ENCODE assay signal across 1 cellular context in genomic region chr3:124814620-124815421, GRCh38.
A peak's percentile ranks its signal among the peaks of the same experiment; 100 is the strongest.
TF ChIP-seq lines count a peak whose summit lies in the region.

No MANE protein-coding gene starts in this region.

TF ChIP-seq in HepG2, 621 proteins besides CTCF, POLR2A, EP300 and RAD21 (continued from another document and continues in another):
- TF ChIP-seq ZNF670 (CRISPR knock-in tag; IDR thresholded peaks at IDR 0.05; ENCODE audit: borderline replicate concordance): peak; percentile 55; the same call in 1 of the 2 replicates
- peak; percentile 43; the same call in 1 of the 2 replicates for TF ChIP-seq ARID4A (CRISPR knock-in tag; IDR thresholded peaks at IDR 0.05; ENCODE audit: borderline replicate concordance)
- peak; percentile 59; the same call in 1 of the 2 replicates for TF ChIP-seq ZBTB25 (CRISPR knock-in tag; IDR thresholded peaks at IDR 0.05)
- TF ChIP-seq TBX3 (IDR thresholded peaks at IDR 0.05; ENCODE audit: borderline replicate concordance): peak; percentile 41; the same call in 1 of the 2 replicates
- no peak for TF ChIP-seq FOXP1 (IDR thresholded peaks at IDR 0.05)
- peak; percentile 82 for TF ChIP-seq FOXP1 (CRISPR knock-in tag; IDR thresholded peaks at IDR 0.05)
- no peak for TF ChIP-seq ZFP36L2 (CRISPR knock-in tag; IDR thresholded peaks at IDR 0.05)
- 0 out of 2 replicates have a peak, but pooled peaks have one; percentile 32 for TF ChIP-seq SMAD1 (CRISPR knock-in tag; IDR thresholded peaks at IDR 0.05; ENCODE audit: borderline replicate concordance, low read depth)
- no peak for TF ChIP-seq SKIL (CRISPR knock-in tag; IDR thresholded peaks at IDR 0.05; ENCODE audit: borderline replicate concordance)
- TF ChIP-seq NR2C2 (CRISPR knock-in tag; IDR thresholded peaks at IDR 0.05; ENCODE audit: borderline replicate concordance): peak; percentile 47; the same call in 1 of the 2 replicates
- TF ChIP-seq ZNF773 (CRISPR knock-in tag; IDR thresholded peaks at IDR 0.05; ENCODE audit: borderline replicate concordance): no peak
- TF ChIP-seq, protein P1, sequence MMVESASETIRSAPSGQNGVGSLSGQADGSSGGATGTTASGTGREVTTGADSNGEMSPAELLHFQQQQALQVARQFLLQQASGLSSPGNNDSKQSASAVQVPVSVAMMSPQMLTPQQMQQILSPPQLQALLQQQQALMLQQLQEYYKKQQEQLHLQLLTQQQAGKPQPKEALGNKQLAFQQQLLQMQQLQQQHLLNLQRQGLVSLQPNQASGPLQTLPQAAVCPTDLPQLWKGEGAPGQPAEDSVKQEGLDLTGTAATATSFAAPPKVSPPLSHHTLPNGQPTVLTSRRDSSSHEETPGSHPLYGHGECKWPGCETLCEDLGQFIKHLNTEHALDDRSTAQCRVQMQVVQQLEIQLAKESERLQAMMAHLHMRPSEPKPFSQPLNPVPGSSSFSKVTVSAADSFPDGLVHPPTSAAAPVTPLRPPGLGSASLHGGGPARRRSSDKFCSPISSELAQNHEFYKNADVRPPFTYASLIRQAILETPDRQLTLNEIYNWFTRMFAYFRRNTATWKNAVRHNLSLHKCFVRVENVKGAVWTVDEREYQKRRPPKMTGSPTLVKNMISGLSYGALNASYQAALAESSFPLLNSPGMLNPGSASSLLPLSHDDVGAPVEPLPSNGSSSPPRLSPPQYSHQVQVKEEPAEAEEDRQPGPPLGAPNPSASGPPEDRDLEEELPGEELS (CRISPR knock-in tag; IDR thresholded peaks at IDR 0.05): peak; percentile 49; the same call in 1 of the 2 replicates
- no peak for TF ChIP-seq NBN (conservative IDR thresholded peaks at IDR 0.05)
- TF ChIP-seq ZNF605 (CRISPR knock-in tag; IDR thresholded peaks at IDR 0.05): 0 out of 2 replicates have a peak, but pooled peaks have one; percentile 34
- peak; percentile 76; the same call in 1 of the 2 replicates for TF ChIP-seq FOXK1 (CRISPR knock-in tag; IDR thresholded peaks at IDR 0.05; ENCODE audit: borderline replicate concordance, low read depth)
- TF ChIP-seq TP53 (CRISPR knock-in tag; conservative IDR thresholded peaks at IDR 0.05): 0 out of 2 replicates have a peak, but pooled peaks have one; percentile 28
- TF ChIP-seq, protein P2, sequence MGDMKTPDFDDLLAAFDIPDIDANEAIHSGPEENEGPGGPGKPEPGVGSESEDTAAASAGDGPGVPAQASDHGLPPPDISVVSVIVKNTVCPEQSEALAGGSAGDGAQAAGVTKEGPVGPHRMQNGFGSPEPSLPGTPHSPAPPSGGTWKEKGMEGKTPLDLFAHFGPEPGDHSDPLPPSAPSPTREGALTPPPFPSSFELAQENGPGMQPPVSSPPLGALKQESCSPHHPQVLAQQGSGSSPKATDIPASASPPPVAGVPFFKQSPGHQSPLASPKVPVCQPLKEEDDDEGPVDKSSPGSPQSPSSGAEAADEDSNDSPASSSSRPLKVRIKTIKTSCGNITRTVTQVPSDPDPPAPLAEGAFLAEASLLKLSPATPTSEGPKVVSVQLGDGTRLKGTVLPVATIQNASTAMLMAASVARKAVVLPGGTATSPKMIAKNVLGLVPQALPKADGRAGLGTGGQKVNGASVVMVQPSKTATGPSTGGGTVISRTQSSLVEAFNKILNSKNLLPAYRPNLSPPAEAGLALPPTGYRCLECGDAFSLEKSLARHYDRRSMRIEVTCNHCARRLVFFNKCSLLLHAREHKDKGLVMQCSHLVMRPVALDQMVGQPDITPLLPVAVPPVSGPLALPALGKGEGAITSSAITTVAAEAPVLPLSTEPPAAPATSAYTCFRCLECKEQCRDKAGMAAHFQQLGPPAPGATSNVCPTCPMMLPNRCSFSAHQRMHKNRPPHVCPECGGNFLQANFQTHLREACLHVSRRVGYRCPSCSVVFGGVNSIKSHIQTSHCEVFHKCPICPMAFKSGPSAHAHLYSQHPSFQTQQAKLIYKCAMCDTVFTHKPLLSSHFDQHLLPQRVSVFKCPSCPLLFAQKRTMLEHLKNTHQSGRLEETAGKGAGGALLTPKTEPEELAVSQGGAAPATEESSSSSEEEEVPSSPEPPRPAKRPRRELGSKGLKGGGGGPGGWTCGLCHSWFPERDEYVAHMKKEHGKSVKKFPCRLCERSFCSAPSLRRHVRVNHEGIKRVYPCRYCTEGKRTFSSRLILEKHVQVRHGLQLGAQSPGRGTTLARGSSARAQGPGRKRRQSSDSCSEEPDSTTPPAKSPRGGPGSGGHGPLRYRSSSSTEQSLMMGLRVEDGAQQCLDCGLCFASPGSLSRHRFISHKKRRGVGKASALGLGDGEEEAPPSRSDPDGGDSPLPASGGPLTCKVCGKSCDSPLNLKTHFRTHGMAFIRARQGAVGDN (CRISPR knock-in tag; IDR thresholded peaks at IDR 0.05): peak; percentile 64
- no peak for TF ChIP-seq SOX6 (IDR thresholded peaks at IDR 0.05)
- TF ChIP-seq SOX6 (CRISPR knock-in tag; IDR thresholded peaks at IDR 0.05): peak; percentile 68; the same call in 1 of the 2 replicates
- no peak for TF ChIP-seq KLF11 (CRISPR knock-in tag; IDR thresholded peaks at IDR 0.05)
- TF ChIP-seq SALL2 (CRISPR knock-in tag; IDR thresholded peaks at IDR 0.05): peak; percentile 21; the same call in 1 of the 2 replicates
- TF ChIP-seq, protein P3, sequence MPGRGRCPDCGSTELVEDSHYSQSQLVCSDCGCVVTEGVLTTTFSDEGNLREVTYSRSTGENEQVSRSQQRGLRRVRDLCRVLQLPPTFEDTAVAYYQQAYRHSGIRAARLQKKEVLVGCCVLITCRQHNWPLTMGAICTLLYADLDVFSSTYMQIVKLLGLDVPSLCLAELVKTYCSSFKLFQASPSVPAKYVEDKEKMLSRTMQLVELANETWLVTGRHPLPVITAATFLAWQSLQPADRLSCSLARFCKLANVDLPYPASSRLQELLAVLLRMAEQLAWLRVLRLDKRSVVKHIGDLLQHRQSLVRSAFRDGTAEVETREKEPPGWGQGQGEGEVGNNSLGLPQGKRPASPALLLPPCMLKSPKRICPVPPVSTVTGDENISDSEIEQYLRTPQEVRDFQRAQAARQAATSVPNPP (CRISPR knock-in tag; IDR thresholded peaks at IDR 0.05): no peak
- peak; percentile 24; the same call in 1 of the 2 replicates for TF ChIP-seq ZNF281 (CRISPR knock-in tag; IDR thresholded peaks at IDR 0.05; ENCODE audit: borderline replicate concordance)
- TF ChIP-seq MATR3 (CRISPR knock-in tag; IDR thresholded peaks at IDR 0.05): no peak
- no peak for TF ChIP-seq ZNF180 (CRISPR knock-in tag; IDR thresholded peaks at IDR 0.05; ENCODE audit: borderline replicate concordance, low read depth)
- 0 out of 2 replicates have a peak, but pooled peaks have one; percentile 46 for TF ChIP-seq PPARG (CRISPR knock-in tag; conservative IDR thresholded peaks at IDR 0.05)
- TF ChIP-seq FOXA3 (CRISPR knock-in tag; IDR thresholded peaks at IDR 0.05): peak; percentile 97
- 0 out of 2 replicates have a peak, but pooled peaks have one; percentile 9 for TF ChIP-seq PATZ1 (CRISPR knock-in tag; IDR thresholded peaks at IDR 0.05)
- no peak for TF ChIP-seq ETS1 (CRISPR knock-in tag; IDR thresholded peaks at IDR 0.05)
- TF ChIP-seq ZNF768 (CRISPR knock-in tag; IDR thresholded peaks at IDR 0.05): no peak
- TF ChIP-seq MAFK (conservative IDR thresholded peaks at IDR 0.05 in 1 of 2, IDR thresholded peaks at IDR 0.05 in 1 of 2; ENCODE audit: low read length in 2 of 2): peak; percentile 73 to 83
- TF ChIP-seq SRSF9 (IDR thresholded peaks at IDR 0.05; ENCODE audit: borderline replicate concordance, insufficient read depth, low read depth, low read length, poor library complexity, severe bottlenecking): no peak
